9 cellular contexts compared by ENCODE assay signal in the genomic region with DNA sequence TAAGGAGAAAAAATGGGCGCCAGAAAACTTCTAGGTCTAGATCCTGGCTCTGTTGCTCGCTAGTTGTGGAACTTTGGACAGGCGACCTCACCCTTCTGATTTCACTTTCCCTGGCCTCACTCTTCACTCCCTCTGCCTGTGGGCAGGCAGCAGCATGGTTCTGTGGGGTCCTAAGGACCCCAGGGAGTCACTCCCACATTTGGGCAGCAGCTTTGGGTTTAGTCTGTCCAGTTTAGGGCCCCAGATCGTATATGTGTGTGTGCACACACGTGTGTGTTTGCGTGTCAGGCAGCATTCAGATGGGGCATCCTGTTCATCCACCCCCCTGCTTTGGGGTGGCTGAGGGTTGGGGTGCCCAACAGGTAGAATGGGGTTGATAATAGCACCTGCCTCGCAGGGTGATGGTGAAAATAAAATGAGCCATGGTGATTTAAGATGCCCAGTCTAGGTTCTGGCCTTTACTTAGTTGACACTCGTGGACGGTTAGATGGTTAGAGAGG.
DNase-seq lines count a peak whose midpoint lies in the region; ATAC-seq and TF ChIP-seq lines count a peak whose summit lies in the region.
"Had no signal": no experiment of that assay in that cellular context is flagged by ENCODE, and none has a peak within 500 bp of the region (broad histone marks: within the 10 kb centered on the region; RNA-seq: fewer than 3 reads in every experiment).

No MANE protein-coding gene starts in this region.

- ATAC-seq in T-helper 17 cell, result peak; percentile 22
- ATAC-seq in stimulated activated naive CD8-positive, alpha-beta T cell treated with anti-CD3 and anti-CD28 coated beads, Interleukin-15, amount 100 ng/mL, for 72 hours, result peak; percentile 27

- H3K4me3 Mint-ChIP-seq in activated CD4-positive, alpha-beta T cell treated with anti-CD3 and anti-CD28 coated beads, Interleukin-2, amount 10 ng/mL, durations not matched to agents 24 days and 14 days, result peak overlapping the region; percentile 62
- peak overlapping the region; percentile 70 for H3K4me3 Mint-ChIP-seq in T-helper 17 cell
- peak overlapping the region; percentile 74 to 76 for H3K4me3 Mint-ChIP-seq in stimulated activated naive CD8-positive, alpha-beta T cell treated with anti-CD3 and anti-CD28 coated beads, Interleukin-15, amount 100 ng/mL, for 72 hours

- no peak overlapping the region for H2AFZ ChIP-seq in hepatocyte

- H3K4me1 ChIP-seq in hepatocyte (ENCODE audit: insufficient read depth), result peaks cover 29% of the 10 kb centered on the region

- no peaks in the 10 kb centered on the region for H3K9me3 Mint-ChIP-seq in activated CD4-positive, alpha-beta T cell treated with anti-CD3 and anti-CD28 coated beads, Interleukin-2, amount 10 ng/mL, durations not matched to agents 24 days and 14 days
- H3K9me3 Mint-ChIP-seq in stimulated activated naive CD8-positive, alpha-beta T cell treated with anti-CD3 and anti-CD28 coated beads, Interleukin-15, amount 100 ng/mL, for 72 hours, result no peaks in the 10 kb centered on the region

- H3K9me2 ChIP-seq in hepatocyte (replicated peaks; ENCODE audit: insufficient read depth), result no peaks in the 10 kb centered on the region

- H3K4me2 ChIP-seq in hepatocyte, result no peak overlapping the region

- H3K79me2 ChIP-seq in hepatocyte, result peaks cover 93% of the 10 kb centered on the region

- H3K4me3 ChIP-seq in hepatocyte, result no peak overlapping the region

- no peaks in the 10 kb centered on the region for H3K27me3 ChIP-seq in hepatocyte

- H3K36me3 Mint-ChIP-seq in activated CD4-positive, alpha-beta T cell treated with anti-CD3 and anti-CD28 coated beads, Interleukin-2, amount 10 ng/mL, durations not matched to agents 24 days and 14 days (ENCODE audit: low read depth), result peaks cover 6% of the 10 kb centered on the region
- H3K36me3 Mint-ChIP-seq in T-helper 17 cell (ENCODE audit: low read depth), result no peaks in the 10 kb centered on the region

- H3K36me3 ChIP-seq in hepatocyte (replicated peaks; ENCODE audit: insufficient read depth, low read depth), result no peaks in the 10 kb centered on the region

- 87% methylated on average over 9 of the region's 9 CpGs for WGBS in hepatocyte (ENCODE audit: low lambda C conversion rate, missing lambda C conversion rate)

- no peaks in the 10 kb centered on the region for H3K27me3 Mint-ChIP-seq in activated CD4-positive, alpha-beta T cell treated with anti-CD3 and anti-CD28 coated beads, Interleukin-2, amount 10 ng/mL, durations not matched to agents 24 days and 14 days
- no peaks in the 10 kb centered on the region for H3K27me3 Mint-ChIP-seq in T-helper 17 cell
- H3K27me3 Mint-ChIP-seq in stimulated activated naive CD8-positive, alpha-beta T cell treated with anti-CD3 and anti-CD28 coated beads, Interleukin-15, amount 100 ng/mL, for 72 hours, result no peaks in the 10 kb centered on the region

- H3K9me3 ChIP-seq in T-helper 17 cell (ENCODE audit: control insufficient read depth, low read length, poor library complexity, severe bottlenecking), result no peaks in the 10 kb centered on the region
- H3K9me3 ChIP-seq in hepatocyte (ENCODE audit: low read depth), result no peaks in the 10 kb centered on the region

- peak overlapping the region; percentile 23 for H3K27ac ChIP-seq in hepatocyte

- intact Hi-C loops in activated CD4-positive, alpha-beta T cell treated with anti-CD3 and anti-CD28 coated beads, Interleukin-2, amount 10 ng/mL, durations not matched to agents 24 days and 14 days (cut with micrococcal nuclease), result loop anchor here (1.0 to 5.0 kb wide), 2 partner anchors 15 to 181 kb away; a partner anchor contains a TSS

- peaks cover 14% of the 10 kb centered on the region for H4K20me1 ChIP-seq in hepatocyte (ENCODE audit: insufficient read depth, poor library complexity, severe bottlenecking)

- peak overlapping the region; percentile 94 for H3K27ac Mint-ChIP-seq in activated CD4-positive, alpha-beta T cell treated with anti-CD3 and anti-CD28 coated beads, Interleukin-2, amount 10 ng/mL, durations not matched to agents 24 days and 14 days
- peak overlapping the region; percentile 93 for H3K27ac Mint-ChIP-seq in T-helper 17 cell
- H3K27ac Mint-ChIP-seq in stimulated activated naive CD8-positive, alpha-beta T cell treated with anti-CD3 and anti-CD28 coated beads, Interleukin-15, amount 100 ng/mL, for 72 hours, result peak overlapping the region; percentile 89 to 90

- H3K4me1 Mint-ChIP-seq in activated CD4-positive, alpha-beta T cell treated with anti-CD3 and anti-CD28 coated beads, Interleukin-2, amount 10 ng/mL, durations not matched to agents 24 days and 14 days, result peaks cover 66% of the 10 kb centered on the region
- H3K4me1 Mint-ChIP-seq in T-helper 17 cell, result peaks cover 65% of the 10 kb centered on the region
- peaks cover 99% of the 10 kb centered on the region for H3K4me1 Mint-ChIP-seq in stimulated activated naive CD8-positive, alpha-beta T cell treated with anti-CD3 and anti-CD28 coated beads, Interleukin-15, amount 100 ng/mL, for 72 hours

- TF ChIP-seq CTCF in hepatocyte (IDR thresholded peaks at IDR 0.05; ENCODE audit: poor library complexity), result no peak

- DNase-seq in activated CD4-positive, alpha-beta T cell treated with anti-CD3 and anti-CD28 coated beads, Interleukin-2, amount 10 ng/mL, durations not matched to agents 24 days and 14 days, result peak; percentile 71
- DNase-seq in activated CD4-positive, alpha-beta T cell treated with anti-CD3 and anti-CD28 coated beads, Interleukin-2, amount 50 U/mL, for 1 hour, result no peak
- no peak for DNase-seq in T-helper 17 cell
- no peak for DNase-seq in hepatocyte (ENCODE audit: low spot score)
- DNase-seq in stimulated activated naive CD8-positive, alpha-beta T cell treated with anti-CD3 and anti-CD28 coated beads, Interleukin-15, amount 100 ng/mL, for 72 hours, result no peak
- no peak for DNase-seq in epidermal melanocyte (ENCODE audit: insufficient read length, low spot score)
- DNase-seq in CD1c-positive myeloid dendritic cell (ENCODE audit: extremely low spot score), result no peak
- DNase-seq in DMS114 treated with DMSO at 0.1 percent for 48 hours (lab: John Stamatoyannopoulos, UW; ENCODE audit: unreplicated experiment), result no peak
- DNase-seq: mesenchymal stem cell had no signal
